8 cellular contexts compared by ENCODE assay signal in the genomic region with DNA sequence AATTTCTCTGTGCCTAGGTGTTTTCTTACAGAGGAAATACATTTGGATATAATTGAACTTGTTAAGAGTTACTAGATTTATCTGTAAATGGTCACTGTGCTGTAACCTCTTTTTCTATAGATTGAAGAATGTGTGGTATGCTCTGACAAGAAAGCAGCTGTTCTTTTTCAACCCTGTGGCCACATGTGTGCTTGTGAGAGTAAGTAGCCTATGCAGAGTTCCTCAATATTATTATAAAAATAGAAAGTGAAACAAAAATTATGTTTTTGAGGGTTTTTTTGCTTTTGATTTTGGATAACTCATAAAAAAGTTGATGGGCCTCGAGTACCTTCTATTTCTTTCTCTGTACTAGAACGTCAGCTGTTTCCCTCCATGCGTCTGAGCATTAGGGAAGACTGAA.
DNase-seq lines count a peak whose midpoint lies in the region; ATAC-seq and TF ChIP-seq lines count a peak whose summit lies in the region.

No MANE protein-coding gene starts in this region.

- DNase-seq in myocyte (ENCODE audit: low read depth) (peak; percentile 9), upper lobe of right lung (no peak), NCI-H2171 (lab: John Stamatoyannopoulos, UW) (no peak), SIG-M5 (lab: John Stamatoyannopoulos, UW) (no peak)
- no peak for DNase-seq in effector CD8-positive, alpha-beta T cell (lab: John Stamatoyannopoulos, UW)

- H3K9me3 ChIP-seq in upper lobe of right lung: no peaks in the 10 kb centered on the region

- no peak overlapping the region for H3K4me3 ChIP-seq in upper lobe of right lung

- no peak for TF ChIP-seq CTCF in upper lobe of right lung (IDR thresholded peaks at IDR 0.05)

- ATAC-seq in GM18867 (IDR thresholded peaks at IDR 0.05; ENCODE audit: unreplicated experiment) (peak; percentile 92), GM21737 (IDR thresholded peaks at IDR 0.05; ENCODE audit: unreplicated experiment) (peak; percentile 83), HG03575 (IDR thresholded peaks at IDR 0.05; ENCODE audit: extremely low read depth, insufficient number of reproducible peaks, low FRiP score, unreplicated experiment) (peak; percentile 75), upper lobe of right lung (no peak)

- H3K36me3 ChIP-seq in upper lobe of right lung: peaks cover 32% of the 10 kb centered on the region

- no peak overlapping the region for H3K27ac ChIP-seq in upper lobe of right lung

- intact Hi-C loops in upper lobe of right lung (cut with DNase I): no loop called here

- no peaks in the 10 kb centered on the region for H3K27me3 ChIP-seq in upper lobe of right lung

- H3K4me1 ChIP-seq in upper lobe of right lung: peaks cover 7% of the 10 kb centered on the region
